In the genomic region with DNA sequence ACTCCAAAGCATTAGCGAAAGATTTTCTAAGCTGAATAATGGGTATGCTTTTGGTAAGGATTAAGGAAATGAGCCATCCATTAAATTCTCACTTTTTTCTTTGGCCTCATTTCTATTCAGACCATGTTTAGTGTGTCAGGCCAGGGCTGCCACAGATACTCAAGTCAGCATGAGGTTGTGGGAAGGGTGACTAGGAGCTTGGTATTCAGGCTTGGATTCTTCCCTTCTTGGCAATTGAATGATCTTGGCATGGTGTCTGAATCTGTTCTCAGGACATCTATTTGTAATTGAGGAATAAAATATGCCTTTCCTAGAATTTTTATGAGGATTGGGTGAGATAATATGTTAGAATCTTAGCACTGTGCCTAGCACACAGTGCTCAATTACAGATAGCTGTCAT, we compare ENCODE assay signal across 22 cellular contexts.
"Had no signal": no experiment of that assay in that cellular context is flagged by ENCODE, and none has a peak within 500 bp of the region (broad histone marks: within the 10 kb centered on the region; RNA-seq: fewer than 3 reads in every experiment).

No MANE protein-coding gene starts in this region.

- H3K27me3 ChIP-seq: gastroesophageal sphincter, heart left ventricle, left lung, sigmoid colon, transverse colon, vagina had no signal

- H3K4me1 ChIP-seq: gastroesophageal sphincter, heart left ventricle, left lung, sigmoid colon, transverse colon, vagina had no signal

- H3K36me3 ChIP-seq: gastroesophageal sphincter, sigmoid colon, transverse colon, vagina had no signal

- ATAC-seq: activated naive CD8-positive, alpha-beta T cell treated with anti-CD3 and anti-CD28 coated beads, Interleukin-2, amount 50 U/mL, for 24 hours; gastroesophageal sphincter; heart left ventricle; left lung; T-cell had no signal

- H3K27ac ChIP-seq: gastroesophageal sphincter, heart left ventricle, left lung, sigmoid colon, transverse colon, vagina had no signal

- DNase-seq: activated CD4-positive, alpha-beta T cell treated with anti-CD3 and anti-CD28 coated beads, Interleukin-2, amount 10 ng/mL, durations not matched to agents 7 days and 5 days; activated CD8-positive, alpha-beta memory T cell treated with anti-CD3 and anti-CD28 coated beads for 24 hours; activated CD8-positive, alpha-beta memory T cell treated with anti-CD3 and anti-CD28 coated beads, Interleukin-2, amount 50 U/mL, for 48 hours; activated effector memory CD4-positive, alpha-beta T cell treated with Interleukin-2 at 50 U/mL for 16 hours; activated naive CD4-positive, alpha-beta T cell treated with anti-CD3 and anti-CD28 coated beads, Interleukin-2, amount 10 ng/mL, durations not matched to agents 7 days and 5 days; activated naive CD8-positive, alpha-beta T cell treated with anti-CD3 and anti-CD28 coated beads, Interleukin-2, amount 50 U/mL, for 24 hours; activated T-cell treated with anti-CD3 and anti-CD28 coated beads, Interleukin-2, amount 50 U/mL, for 48 hours; anterior cingulate cortex; cerebellar nuclear complex; effector CD4-positive, alpha-beta T cell; heart left ventricle; kidney; left lung; occipital lobe; posterior cingulate gyrus; sigmoid colon; stimulated activated CD8-positive, alpha-beta memory T cell treated with anti-CD3 and anti-CD28 coated beads, Interleukin-4, amount 100 ng/mL, for 48 hours; stimulated activated naive CD4-positive, alpha-beta T cell; T-cell; transverse colon had no signal

- H3K9me3 ChIP-seq: gastroesophageal sphincter, heart left ventricle, left lung, sigmoid colon, transverse colon, vagina had no signal

- H3K4me3 ChIP-seq: gastroesophageal sphincter, heart left ventricle, left lung, sigmoid colon, transverse colon, vagina had no signal
